Comparison of ENCODE assay signal across 8 cellular contexts in the genomic region with DNA sequence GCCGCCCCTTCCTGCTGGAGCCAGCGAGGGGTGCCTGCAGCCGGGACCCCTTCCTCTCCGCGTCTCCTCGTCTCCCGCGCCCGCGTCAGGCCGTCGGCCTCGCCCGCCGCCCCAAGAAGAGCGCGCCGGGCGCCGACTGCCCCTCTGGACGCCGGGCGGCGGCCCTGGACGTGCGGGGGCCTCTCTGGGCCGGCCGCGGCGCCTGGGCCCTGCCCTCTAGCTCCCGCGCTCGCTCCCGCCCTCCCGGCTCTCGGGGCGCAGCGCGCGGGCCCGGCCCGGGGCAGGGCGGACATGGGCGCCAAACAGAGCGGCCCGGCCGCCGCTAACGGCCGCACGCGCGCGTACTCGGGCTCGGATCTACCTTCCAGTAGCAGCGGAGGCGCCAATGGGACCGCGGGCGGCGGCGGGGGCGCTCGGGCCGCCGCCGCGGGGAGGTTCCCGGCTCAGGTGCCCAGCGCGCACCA.
A peak's percentile ranks its signal among the peaks of the same experiment; 100 is the strongest.
DNase-seq lines count a peak whose midpoint lies in the region; ATAC-seq and TF ChIP-seq lines count a peak whose summit lies in the region.

No MANE protein-coding gene starts in this region.

- in situ Hi-C loops in astrocyte of the spinal cord (cut with HindIII; ENCODE audit: low sequenced_read_pairs), result no loop called here

- no peaks in the 10 kb centered on the region for H3K9me3 ChIP-seq in SU-DHL-6 (ENCODE audit: insufficient read depth, low read length)
- no peaks in the 10 kb centered on the region for H3K9me3 ChIP-seq in iPS-20b (ENCODE audit: insufficient read depth, low read depth, low read length)

- H3K36me3 ChIP-seq in SU-DHL-6 (ENCODE audit: low read length) (peaks cover 9% of the 10 kb centered on the region), iPS-20b (ENCODE audit: insufficient read depth, low read depth, low read length) (no peaks in the 10 kb centered on the region)

- H2AFZ ChIP-seq in SU-DHL-6 (ENCODE audit: low read depth, low read length, severe bottlenecking), result peak overlapping the region; percentile 61

- H3K4me2 ChIP-seq in SU-DHL-6 (ENCODE audit: low read depth, low read length, poor library complexity, severe bottlenecking), result peak overlapping the region; percentile 48

- peaks cover 18% of the 10 kb centered on the region for H3K4me1 ChIP-seq in iPS-20b (ENCODE audit: insufficient read depth, low read length)

- H3K27me3 ChIP-seq in SU-DHL-6 (ENCODE audit: low read length) (no peaks in the 10 kb centered on the region), iPS-20b (ENCODE audit: insufficient read depth, low read length) (peaks cover 8% of the 10 kb centered on the region; the same call in 1 of the 2 replicates)

- peaks cover 35% of the 10 kb centered on the region for H4K20me1 ChIP-seq in SU-DHL-6 (ENCODE audit: low read depth, low read length)

- peaks cover 43% of the 10 kb centered on the region for H3K79me2 ChIP-seq in SU-DHL-6 (ENCODE audit: insufficient read depth, low read length)

- DNase-seq in NCI-H748 (lab: John Stamatoyannopoulos, UW; ENCODE audit: unreplicated experiment) (peak; percentile 75), NCI-H748 treated with DMSO at 0.1 percent for 48 hours (lab: John Stamatoyannopoulos, UW) (no peak), astrocyte of the spinal cord (ENCODE audit: low read depth, low spot score) (no peak), NCI-H2196 (lab: John Stamatoyannopoulos, UW; ENCODE audit: unreplicated experiment) (no peak)
- peak; percentile 35 for DNase-seq in stimulated activated CD4-positive, alpha-beta T cell treated with anti-CD3 and anti-CD28 coated beads, Interleukin-1b, Interleukin-23, amount 100 ng/mL, for 48 hours

- H3F3A ChIP-seq in SU-DHL-6 (ENCODE audit: insufficient read depth), result peaks cover 27% of the 10 kb centered on the region

- TF ChIP-seq CTCF in SU-DHL-6 (IDR thresholded peaks at IDR 0.05; ENCODE audit: insufficient read depth, low read length, poor library complexity, severe bottlenecking) (no peak), astrocyte of the spinal cord (IDR thresholded peaks at IDR 0.05; ENCODE audit: low read depth, low read length) (no peak)

- H3K9ac ChIP-seq in SU-DHL-6 (ENCODE audit: low read length) (peak overlapping the region; percentile 78), iPS-20b (ENCODE audit: low read depth, low read length) (peak overlapping the region; percentile 71; the same call in 1 of the 2 replicates)

- peak; percentile 14 for ATAC-seq in HG03039 (IDR thresholded peaks at IDR 0.05; ENCODE audit: unreplicated experiment)

- no peaks in the 10 kb centered on the region for H3K9me2 ChIP-seq in SU-DHL-6 (replicated peaks; ENCODE audit: insufficient read depth, low read length)

- H3K27ac ChIP-seq in SU-DHL-6 (ENCODE audit: low read depth, low read length), result peak overlapping the region; percentile 86
- H3K27ac ChIP-seq in iPS-20b (ENCODE audit: low read length), result no peak overlapping the region

- peak overlapping the region; percentile 74 for H3K4me3 ChIP-seq in SU-DHL-6 (ENCODE audit: insufficient read depth, low read length, poor library complexity, severe bottlenecking)
- peak overlapping the region; percentile 77 for H3K4me3 ChIP-seq in astrocyte of the spinal cord (ENCODE audit: low read depth, low read length)
- H3K4me3 ChIP-seq in iPS-20b (ENCODE audit: low read length), result peak overlapping the region; percentile 71; the same call in 1 of the 2 replicates

Comparison
In these comparisons a context has a peak if more than half of its experiments do, and no peak if none do; other contexts are left out.
1. DNase-seq: peak in NCI-H748 (single experiment) and stimulated activated CD4-positive, alpha-beta T cell treated with anti-CD3 and anti-CD28 coated beads, Interleukin-1b, Interleukin-23, amount 100 ng/mL, for 48 hours (single experiment); none in NCI-H748 treated with DMSO at 0.1 percent for 48 hours (single experiment), astrocyte of the spinal cord (single experiment) and NCI-H2196 (single experiment).
2. Peak in every context shown above with its lines, with median percentiles within 50 percentile points of each other: H3K4me3 ChIP-seq.